11 cellular contexts compared by ENCODE assay signal in genomic region chr5:87393331-87393730, GRCh38. TPM values are rescaled to one million over a fixed set of nuclear protein-coding genes. Genes with fewer than 3 reads are reported as not detected.
DNase-seq lines count a peak whose midpoint lies in the region; ATAC-seq and TF ChIP-seq lines count a peak whose summit lies in the region.
"Had no signal": no experiment of that assay in that cellular context is flagged by ENCODE, and none has a peak within 500 bp of the region (broad histone marks: within the 10 kb centered on the region; RNA-seq: fewer than 3 reads in every experiment).

No MANE protein-coding gene starts in this region.

- no peak overlapping the region for H3K4me3 Mint-ChIP-seq in mesothelial cell of epicardium
- H3K4me3 Mint-ChIP-seq: central memory CD8-positive, alpha-beta T cell had no signal

- peaks cover 38% of the 10 kb centered on the region for H3K36me3 ChIP-seq in brain microvascular endothelial cell (replicated peaks)

- no peaks in the 10 kb centered on the region for H3K4me1 Mint-ChIP-seq in mesothelial cell of epicardium

- H3K9me3 Mint-ChIP-seq in mesothelial cell of epicardium: no peaks in the 10 kb centered on the region
- H3K9me3 Mint-ChIP-seq: central memory CD8-positive, alpha-beta T cell had no signal

- H3K27me3 Mint-ChIP-seq in mesothelial cell of epicardium (ENCODE audit: low read depth): no peaks in the 10 kb centered on the region
- H3K27me3 Mint-ChIP-seq: central memory CD8-positive, alpha-beta T cell had no signal

- peaks cover 48% of the 10 kb centered on the region for H3K36me3 Mint-ChIP-seq in mesothelial cell of epicardium

- H3K27ac Mint-ChIP-seq in mesothelial cell of epicardium: no peak overlapping the region

- no peak for ATAC-seq in GM18909 (IDR thresholded peaks at IDR 0.05; ENCODE audit: poor library complexity, unreplicated experiment)

- in situ Hi-C loops in brain microvascular endothelial cell (cut with HindIII; ENCODE audit: low pct_ligation_motif_present, low sequenced_read_pairs): loop anchor here (25.0 kb wide), 1 partner anchor 331 kb away; no protein-coding TSS in a partner anchor

- TF ChIP-seq CTCF in brain microvascular endothelial cell (IDR thresholded peaks at IDR 0.05; ENCODE audit: low read depth, low read length, missing control alignments) (no peak), mesothelial cell of epicardium (IDR thresholded peaks at IDR 0.05; ENCODE audit: unreplicated experiment) (no peak)

- H3K27ac ChIP-seq in brain microvascular endothelial cell: peak overlapping the region; percentile 90

- no peak overlapping the region for H3K4me3 ChIP-seq in brain microvascular endothelial cell (ENCODE audit: low read depth, low read length)

- DNase-seq in A172 (ENCODE audit: low spot score) (peak; percentile 84), LHCN-M2 (ENCODE audit: low read depth) (peak; percentile 86), brain microvascular endothelial cell (no peak), kidney glomerular epithelial cell (lab: John Stamatoyannopoulos, UW) (peak; percentile 88), mesothelial cell of epicardium (ENCODE audit: low spot score in 2 of 2, unreplicated experiment in 2 of 2) (no peak), GM19240 (ENCODE audit: insufficient read length, low spot score) (no peak), NCI-H2227 (lab: John Stamatoyannopoulos, UW; ENCODE audit: unreplicated experiment) (no peak)
- DNase-seq: hypothalamus, NCI-H1048 had no signal

- H3K27me3 ChIP-seq in brain microvascular endothelial cell (replicated peaks): no peaks in the 10 kb centered on the region

RNA-seq across cellular contexts. Expression of gene CCNH, which starts 19.4 kb away (rescaled TPM):
- 129 and 160 TPM in 2 replicates for total RNA-seq in A172 (2014; rRNA removed; shearing (Covaris generic))
- 59.4 and 71.2 TPM in 2 replicates for total RNA-seq in LHCN-M2 (2014; rRNA removed)
- 32.7 TPM for polyA plus RNA-seq in LHCN-M2 (2012)
- 35.7 to 41.8 TPM (median 39.9 TPM) in 3 replicates for total RNA-seq in mesothelial cell of epicardium

Comparison
In these comparisons a context has a peak if more than half of its experiments do, and no peak if none do; other contexts are left out.
1. DNase-seq: peak in A172 (single experiment), LHCN-M2 (single experiment) and kidney glomerular epithelial cell (single experiment); none in brain microvascular endothelial cell (single experiment), mesothelial cell of epicardium (0 of 2), GM19240 (single experiment) and NCI-H2227 (single experiment).